ENCODE assay signal across 12 cellular contexts in genomic region chr5:306011-306805, GRCh38.
"Had no signal": no experiment of that assay in that cellular context is flagged by ENCODE, and none has a peak within 500 bp of the region (broad histone marks: within the 10 kb centered on the region; RNA-seq: fewer than 3 reads in every experiment).

No MANE protein-coding gene starts in this region.

- H3K4me3 Mint-ChIP-seq: activated CD8-positive, alpha-beta T cell treated with anti-CD3 and anti-CD28 coated beads for 36 hours; brain; stimulated activated memory B cell treated with anti-CD40 and anti-IgM and Interleukin-4, amounts not matched to agents 10 μg/mL and 1 μg/mL and 100 μg/mL, for 72 hours had no signal

- H3K27me3 Mint-ChIP-seq: activated CD8-positive, alpha-beta T cell treated with anti-CD3 and anti-CD28 coated beads for 36 hours; stimulated activated memory B cell treated with anti-CD40 and anti-IgM and Interleukin-4, amounts not matched to agents 10 μg/mL and 1 μg/mL and 100 μg/mL, for 72 hours had no signal

- H3K36me3 Mint-ChIP-seq: activated naive CD4-positive, alpha-beta T cell treated with anti-CD3 and anti-CD28 coated beads, Interleukin-2, amount 50 U/mL, for 72 hours had no signal

- H3K27ac ChIP-seq: esophagus muscularis mucosa, lower lobe of right lung, upper lobe of left lung had no signal

- H3K4me3 ChIP-seq: esophagus muscularis mucosa, lower lobe of right lung, smooth muscle cell, upper lobe of left lung had no signal

- H3K27ac Mint-ChIP-seq: activated CD8-positive, alpha-beta T cell treated with anti-CD3 and anti-CD28 coated beads for 36 hours; activated naive CD4-positive, alpha-beta T cell treated with anti-CD3 and anti-CD28 coated beads, Interleukin-2, amount 50 U/mL, for 72 hours; stimulated activated memory B cell treated with anti-CD40 and anti-IgM and Interleukin-4, amounts not matched to agents 10 μg/mL and 1 μg/mL and 100 μg/mL, for 72 hours had no signal

- H3K27me3 ChIP-seq: esophagus muscularis mucosa, upper lobe of left lung had no signal

- DNase-seq: activated CD8-positive, alpha-beta T cell treated with anti-CD3 and anti-CD28 coated beads for 36 hours; activated T-cell treated with anti-CD3 and anti-CD28 coated beads for 4 hours; amygdala; lower lobe of right lung; midbrain; right cardiac atrium had no signal

- H3K4me1 ChIP-seq: lower lobe of right lung, upper lobe of left lung had no signal

- H3K9me3 Mint-ChIP-seq: activated CD8-positive, alpha-beta T cell treated with anti-CD3 and anti-CD28 coated beads for 36 hours; activated naive CD4-positive, alpha-beta T cell treated with anti-CD3 and anti-CD28 coated beads, Interleukin-2, amount 50 U/mL, for 72 hours; brain; stimulated activated memory B cell treated with anti-CD40 and anti-IgM and Interleukin-4, amounts not matched to agents 10 μg/mL and 1 μg/mL and 100 μg/mL, for 72 hours had no signal

- H3K9me3 ChIP-seq: esophagus muscularis mucosa, lower lobe of right lung, upper lobe of left lung had no signal

- ATAC-seq: activated CD8-positive, alpha-beta T cell treated with anti-CD3 and anti-CD28 coated beads for 36 hours; activated naive CD4-positive, alpha-beta T cell treated with anti-CD3 and anti-CD28 coated beads, Interleukin-2, amount 50 U/mL, for 72 hours; lower lobe of right lung; right cardiac atrium; stimulated activated memory B cell treated with anti-CD40 and anti-IgM and Interleukin-4, amounts not matched to agents 10 μg/mL and 1 μg/mL and 100 μg/mL, for 72 hours had no signal
